In genomic region chr15:78811124-78811824, GRCh38 we compare ENCODE assay signal across 8 cellular contexts. TPM values are rescaled to one million over a fixed set of nuclear protein-coding genes. Genes with fewer than 3 reads are reported as not detected.
A peak's percentile ranks its signal among the peaks of the same experiment; 100 is the strongest.
DNase-seq lines count a peak whose midpoint lies in the region; ATAC-seq and TF ChIP-seq lines count a peak whose summit lies in the region.

Gene ADAMTS7, minus strand, starts transcription at chr15:78811464. Its CDS starts 244 bp downstream, at chr15:78811220.

- H3K27me3 ChIP-seq in H7 (ENCODE audit: control insufficient read depth, insufficient read depth, low read length) (peaks cover 22% of the 10 kb centered on the region), esophagus muscularis mucosa (no peaks in the 10 kb centered on the region), mucosa of stomach (ENCODE audit: control insufficient read depth, insufficient read depth, low read length) (peaks cover 32% of the 10 kb centered on the region)

- WGBS in esophagus muscularis mucosa = under 1% methylated on average over 37 of the region's 73 CpGs

- TF ChIP-seq EP300 in esophagus muscularis mucosa (IDR thresholded peaks at IDR 0.05) = no peak

- no peaks in the 10 kb centered on the region for H3K36me3 Mint-ChIP-seq in activated T-cell treated with anti-CD3 and anti-CD28 coated beads, Interleukin-2, amount 50 U/mL, for 4 hours (ENCODE audit: insufficient read depth)

- H3K27ac ChIP-seq in esophagus muscularis mucosa (replicated peaks in 1 of 4) = peak within 1 kb of the TSS; percentile 80 to 84 (median 82)

- peaks cover 9% of the 10 kb centered on the region for H3K4me1 Mint-ChIP-seq in activated T-cell treated with anti-CD3 and anti-CD28 coated beads, Interleukin-2, amount 50 U/mL, for 4 hours (ENCODE audit: low read depth)

- TF ChIP-seq CTCF in esophagus muscularis mucosa (IDR thresholded peaks at IDR 0.05) = peak; percentile 68 to 77 (median 73)

- ATAC-seq in activated T-cell treated with anti-CD3 and anti-CD28 coated beads, Interleukin-2, amount 50 U/mL, for 4 hours = peak; percentile 68 to 77

- peaks cover 6% of the 10 kb centered on the region for H3K9me3 Mint-ChIP-seq in activated T-cell treated with anti-CD3 and anti-CD28 coated beads, Interleukin-2, amount 50 U/mL, for 4 hours

- peak within 1 kb of the TSS; percentile 76 for H3K4me3 Mint-ChIP-seq in activated T-cell treated with anti-CD3 and anti-CD28 coated beads, Interleukin-2, amount 50 U/mL, for 4 hours

- no peaks in the 10 kb centered on the region for H3K9me3 ChIP-seq in esophagus muscularis mucosa
- no peaks in the 10 kb centered on the region for H3K9me3 ChIP-seq in mucosa of stomach (ENCODE audit: control insufficient read depth, low read length)

- H3K9ac ChIP-seq in mucosa of stomach (ENCODE audit: low read length) = peak within 1 kb of the TSS; percentile 61

- peaks cover 50% of the 10 kb centered on the region for H3K27me3 Mint-ChIP-seq in activated T-cell treated with anti-CD3 and anti-CD28 coated beads, Interleukin-2, amount 50 U/mL, for 4 hours (ENCODE audit: low read depth)

- DNase-seq in ELR (ENCODE audit: low read depth) (peak; percentile 77), H7 (peak; percentile 100), NCI-H510A (lab: John Stamatoyannopoulos, UW) (peak; percentile 16), esophagus muscularis mucosa (ENCODE audit: extremely low spot score) (no peak), GF-D8 (lab: John Stamatoyannopoulos, UW) (no peak)
- peak; percentile 43 for DNase-seq in activated T-cell treated with anti-CD3 and anti-CD28 coated beads, Interleukin-2, amount 50 U/mL, for 4 hours
- peak in 5 of 6 experiments; percentile 2 to 33 (median 29) for DNase-seq in stimulated activated naive CD4-positive, alpha-beta T cell (lab: John Stamatoyannopoulos, UW)

- no peaks in the 10 kb centered on the region for H3K36me3 ChIP-seq in H7 (replicated peaks; ENCODE audit: control insufficient read depth, insufficient read depth, low read length)
- no peaks in the 10 kb centered on the region for H3K36me3 ChIP-seq in esophagus muscularis mucosa
- H3K36me3 ChIP-seq in mucosa of stomach (ENCODE audit: control insufficient read depth, insufficient read depth, low read length) = no peaks in the 10 kb centered on the region

- peaks cover 17 to 29% (median 24%) of the 10 kb centered on the region in 4 donors for H3K4me1 ChIP-seq in esophagus muscularis mucosa
- H3K4me1 ChIP-seq in mucosa of stomach (ENCODE audit: control insufficient read depth, insufficient read depth, low read length) = peaks cover 11% of the 10 kb centered on the region

- peak within 1 kb of the TSS; percentile 79 for H3K4me3 ChIP-seq in H7 (ENCODE audit: insufficient read depth, low read depth, low read length)
- peak within 1 kb of the TSS; percentile 67 to 82 (median 76) for H3K4me3 ChIP-seq in esophagus muscularis mucosa
- no peak within 1 kb of the TSS for H3K4me3 ChIP-seq in mucosa of stomach (ENCODE audit: low read length)

- intact Hi-C loops in esophagus muscularis mucosa (cut with DNase I) = loop anchor here (5.0 kb wide), 1 partner anchor 61 kb away; the partner anchor contains the start of gene MORF4L1

- TF ChIP-seq POLR2A in esophagus muscularis mucosa (IDR thresholded peaks at IDR 0.05; ENCODE audit: low read depth) = no peak

RNA-seq across cellular contexts. Expression of gene ADAMTS7, which starts in this region (rescaled TPM):
- total RNA-seq in H7 (2014; rRNA removed; shearing (Covaris generic)) = 14.3 and 20.2 TPM in 2 replicates
- under 1 TPM; 0.10 to 0.24 (median 0.13) TPM for total RNA-seq in activated T-cell treated with anti-CD3 and anti-CD28 coated beads, Interleukin-2, amount 50 U/mL, for 4 hours
- 1 to 10 TPM; 2.0 to 4.6 (median 2.3) TPM for total RNA-seq in esophagus muscularis mucosa

Comparison
In these comparisons a context has a peak if more than half of its experiments do, and no peak if none do; other contexts are left out.
1. Peak in DNase-seq and ATAC-seq in activated T-cell treated with anti-CD3 and anti-CD28 coated beads, Interleukin-2, amount 50 U/mL, for 4 hours; RNA of the gene not detected or under 1 TPM.
2. DNase-seq: peak in ELR (single experiment), H7 (single experiment), NCI-H510A (single experiment) and stimulated activated naive CD4-positive, alpha-beta T cell (5 of 6); none in esophagus muscularis mucosa (single experiment) and GF-D8 (single experiment).